Comparison of ENCODE assay signal across 11 cellular contexts in the genomic region with DNA sequence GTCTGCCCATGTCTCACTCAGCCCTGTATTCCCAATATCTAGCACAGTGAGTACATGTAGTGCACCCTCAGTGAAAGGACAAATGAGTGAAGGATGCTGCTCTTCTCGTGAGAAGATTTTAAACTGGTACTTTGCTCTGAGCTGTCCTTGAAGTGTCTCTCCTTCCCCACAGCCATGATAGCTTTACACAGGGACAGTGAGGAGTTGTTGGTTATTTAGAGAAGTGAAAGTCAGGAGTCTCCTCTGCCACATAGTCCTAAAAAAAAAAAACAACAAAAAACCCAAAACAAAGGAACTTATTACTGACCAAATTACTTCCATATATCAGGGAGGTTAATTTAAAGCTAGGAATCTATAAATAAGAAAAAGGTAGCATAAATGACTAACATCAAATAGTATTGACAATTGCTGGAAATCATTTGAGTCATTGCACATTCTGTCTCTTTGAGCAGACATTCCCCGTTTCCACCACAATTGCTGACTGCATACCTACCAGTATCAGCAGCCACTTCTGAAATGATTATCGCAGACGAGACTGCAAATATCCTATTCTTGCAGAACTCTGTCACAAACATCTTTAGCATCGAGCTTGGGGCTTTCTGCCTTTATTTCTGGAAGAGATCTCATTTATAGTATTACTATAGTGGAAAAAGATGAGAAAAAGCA.
DNase-seq lines count a peak whose midpoint lies in the region; ATAC-seq and TF ChIP-seq lines count a peak whose summit lies in the region.
"Had no signal": no experiment of that assay in that cellular context is flagged by ENCODE, and none has a peak within 500 bp of the region (broad histone marks: within the 10 kb centered on the region; RNA-seq: fewer than 3 reads in every experiment).

No MANE protein-coding gene starts in this region.

- no peaks in the 10 kb centered on the region for H3K36me3 ChIP-seq in right lobe of liver
- H3K36me3 ChIP-seq in smooth muscle cell (ENCODE audit: low read depth): no peaks in the 10 kb centered on the region

- peak; percentile 80 for DNase-seq in CD1c-positive myeloid dendritic cell (ENCODE audit: extremely low spot score)
- peak; percentile 69 for DNase-seq in NOMO-1 treated with dmso at 0.1 percent for 144 hours (lab: John Stamatoyannopoulos, UW; ENCODE audit: unreplicated experiment)
- DNase-seq in right lobe of liver: no peak
- no peak for DNase-seq in smooth muscle cell (lab: John Stamatoyannopoulos, UW; ENCODE audit: unreplicated experiment)
- no peak for DNase-seq in type B pancreatic cell (ENCODE audit: extremely low spot score, unreplicated experiment)
- no peak for DNase-seq in T1000 (lab: John Stamatoyannopoulos, UW)
- DNase-seq: EL, PC-3, small intestine had no signal

- H3K79me2 ChIP-seq in smooth muscle cell (ENCODE audit: low read depth): no peaks in the 10 kb centered on the region

- no peaks in the 10 kb centered on the region for H3K27me3 ChIP-seq in right lobe of liver
- no peaks in the 10 kb centered on the region for H3K27me3 ChIP-seq in smooth muscle cell (ENCODE audit: low read depth)

- H2AFZ ChIP-seq in smooth muscle cell (ENCODE audit: low read depth): no peak overlapping the region

- H3K4me3 ChIP-seq in right lobe of liver: no peak overlapping the region
- H3K4me3 ChIP-seq in smooth muscle cell: no peak overlapping the region

- no peak for TF ChIP-seq CTCF in right lobe of liver (IDR thresholded peaks at IDR 0.05)
- TF ChIP-seq CTCF in smooth muscle cell (IDR thresholded peaks at IDR 0.05; ENCODE audit: borderline replicate concordance, insufficient read depth, poor library complexity, severe bottlenecking): no peak
- no peak for TF ChIP-seq CTCF in type B pancreatic cell (conservative IDR thresholded peaks at IDR 0.05)

- H3K4me3 Mint-ChIP-seq in type B pancreatic cell: no peak overlapping the region

- H3K9me3 ChIP-seq in right lobe of liver (no peaks in the 10 kb centered on the region), smooth muscle cell (replicated peaks; ENCODE audit: low read depth) (no peaks in the 10 kb centered on the region)

- peaks cover 0 to 37% (median 18%) of the 10 kb centered on the region in 4 donors for H3K4me1 ChIP-seq in right lobe of liver
- H3K4me1 ChIP-seq in smooth muscle cell (ENCODE audit: low read depth): peaks cover 14% of the 10 kb centered on the region

- peaks cover 20% of the 10 kb centered on the region for H3F3A ChIP-seq in smooth muscle cell (ENCODE audit: low read depth)

- H3K9me3 Mint-ChIP-seq in type B pancreatic cell: peaks cover 1% of the 10 kb centered on the region

- H3K27ac Mint-ChIP-seq in type B pancreatic cell: no peak overlapping the region

- no peak for TF ChIP-seq POLR2A in right lobe of liver (IDR thresholded peaks at IDR 0.05)

- H3K4me1 Mint-ChIP-seq in type B pancreatic cell (ENCODE audit: unreplicated experiment): peaks cover 30% of the 10 kb centered on the region

- H3K4me2 ChIP-seq in smooth muscle cell: no peak overlapping the region

- intact Hi-C loops in right lobe of liver (cut with DNase I): no loop called here

- no peaks in the 10 kb centered on the region for H3K27me3 Mint-ChIP-seq in type B pancreatic cell

- peak; percentile 35 for ATAC-seq in GM19351 (IDR thresholded peaks at IDR 0.05; ENCODE audit: unreplicated experiment)
- peak in 1 of 4 donors; percentile 1 for ATAC-seq in right lobe of liver
- ATAC-seq in HG03280 (IDR thresholded peaks at IDR 0.05; ENCODE audit: unreplicated experiment): no peak
- ATAC-seq: PC-3 had no signal

- H3K27ac ChIP-seq in right lobe of liver: peak overlapping the region; percentile 40 to 85 (median 48)
- H3K27ac ChIP-seq in smooth muscle cell (ENCODE audit: low read depth): no peak overlapping the region

- H4K20me1 ChIP-seq in smooth muscle cell (ENCODE audit: low read depth): no peaks in the 10 kb centered on the region

- no peak overlapping the region for H3K9ac ChIP-seq in smooth muscle cell (ENCODE audit: low read depth)

- no peaks in the 10 kb centered on the region for H3K36me3 Mint-ChIP-seq in type B pancreatic cell

- WGBS in right lobe of liver (ENCODE audit: insufficient coverage, low coverage, low lambda C conversion rate, missing lambda C conversion rate): 74% methylated on average over 5 of the region's 5 CpGs
- WGBS in smooth muscle cell (ENCODE audit: low lambda C conversion rate): 57% methylated on average over 5 of the region's 5 CpGs

Comparison
In these comparisons a context has a peak if more than half of its experiments do, and no peak if none do; other contexts are left out.
1. DNase-seq: peak in CD1c-positive myeloid dendritic cell (single experiment) and NOMO-1 treated with dmso at 0.1 percent for 144 hours (single experiment); none in right lobe of liver (0 of 3), smooth muscle cell (single experiment), type B pancreatic cell (single experiment) and T1000 (single experiment).